ENCODE assay signal across 18 cellular contexts in genomic region chr5:53923969-53924876, GRCh38.
DNase-seq lines count a peak whose midpoint lies in the region; ATAC-seq lines count a peak whose summit lies in the region.
"Had no signal": no experiment of that assay in that cellular context is flagged by ENCODE, and none has a peak within 500 bp of the region (broad histone marks: within the 10 kb centered on the region; RNA-seq: fewer than 3 reads in every experiment).

No MANE protein-coding gene starts in this region.

- DNase-seq in AG08395 (ENCODE audit: low spot score) = peak; percentile 21
- DNase-seq in EL = peak; percentile 25
- peak; percentile 13 for DNase-seq in NCI-H82 treated with DMSO at 0.1 percent for 48 hours (lab: John Stamatoyannopoulos, UW; ENCODE audit: unreplicated experiment)
- DNase-seq in iris pigment epithelial cell (ENCODE audit: low read depth) = peak; percentile 32
- DNase-seq in DMS153 treated with DMSO at 0.1 percent for 48 hours (lab: John Stamatoyannopoulos, UW; ENCODE audit: unreplicated experiment) = no peak
- no peak for DNase-seq in stimulated activated CD4-positive, alpha-beta T cell treated with anti-CD3 and anti-CD28 coated beads, Interleukin-2, amount 100 ng/mL, for 24 hours
- DNase-seq in kidney glomerular epithelial cell (lab: John Stamatoyannopoulos, UW) = no peak
- DNase-seq: activated CD4-positive, alpha-beta memory T cell treated with anti-CD3 and anti-CD28 coated beads, Interleukin-2, amount 10 ng/mL, durations not matched to agents 7 days and 5 days; activated naive CD4-positive, alpha-beta T cell treated with anti-CD3 and anti-CD28 coated beads, Interleukin-2, amount 10 ng/mL, durations not matched to agents 7 days and 5 days; erythroblast; mesendoderm; MM.1S; naive thymus-derived CD8-positive, alpha-beta T cell; NCI-H146; NCI-H226; NK-92 treated with Interleukin-12 subunit alpha and Interleukin-12 subunit beta, amount 100 ng/mL, for 24 hours had no signal

- no peak for ATAC-seq in GM18519 (IDR thresholded peaks at IDR 0.05; ENCODE audit: low FRiP score, unreplicated experiment)
- ATAC-seq: naive thymus-derived CD8-positive, alpha-beta T cell; sciatic nerve had no signal

Comparison
In these comparisons a context has a peak if more than half of its experiments do, and no peak if none do; other contexts are left out.
1. DNase-seq: peak in AG08395 (single experiment), EL (single experiment), NCI-H82 treated with DMSO at 0.1 percent for 48 hours (single experiment) and iris pigment epithelial cell (single experiment); none in DMS153 treated with DMSO at 0.1 percent for 48 hours (single experiment), stimulated activated CD4-positive, alpha-beta T cell treated with anti-CD3 and anti-CD28 coated beads, Interleukin-2, amount 100 ng/mL, for 24 hours (0 of 2) and kidney glomerular epithelial cell (single experiment).